In genomic region chr2:165697727-165698620, GRCh38 we compare ENCODE assay signal across 10 cellular contexts.
A peak's percentile ranks its signal among the peaks of the same experiment; 100 is the strongest.
DNase-seq lines count a peak whose midpoint lies in the region; ATAC-seq and TF ChIP-seq lines count a peak whose summit lies in the region.
"Had no signal": no experiment of that assay in that cellular context is flagged by ENCODE, and none has a peak within 500 bp of the region (broad histone marks: within the 10 kb centered on the region; RNA-seq: fewer than 3 reads in every experiment).

No MANE protein-coding gene starts in this region.

- no peaks in the 10 kb centered on the region for H3K36me3 ChIP-seq in stomach
- H3K36me3 ChIP-seq: heart right ventricle, neutrophil had no signal

- H3K4me1 Mint-ChIP-seq in activated naive CD8-positive, alpha-beta T cell treated with anti-CD3 and anti-CD28 coated beads, Interleukin-2, amount 50 U/mL, for 24 hours = no peaks in the 10 kb centered on the region

- DNase-seq in NCI-H1436 (lab: John Stamatoyannopoulos, UW) (peak; percentile 39), iPS DF 19.7 (ENCODE audit: low read depth, low spot score) (peak; percentile 35), RKO (ENCODE audit: low spot score) (no peak), stomach (no peak)
- no peak for DNase-seq in activated naive CD8-positive, alpha-beta T cell treated with anti-CD3 and anti-CD28 coated beads, Interleukin-2, amount 50 U/mL, for 24 hours

- TF ChIP-seq EP300 in stomach (IDR thresholded peaks at IDR 0.05) = no peak

- no peaks in the 10 kb centered on the region for H3K27me3 ChIP-seq in stomach
- H3K27me3 ChIP-seq: heart right ventricle, neutrophil had no signal

- H3K27me3 Mint-ChIP-seq in activated naive CD8-positive, alpha-beta T cell treated with anti-CD3 and anti-CD28 coated beads, Interleukin-2, amount 50 U/mL, for 24 hours = peaks cover 9% of the 10 kb centered on the region

- H3K9me3 Mint-ChIP-seq in activated naive CD8-positive, alpha-beta T cell treated with anti-CD3 and anti-CD28 coated beads, Interleukin-2, amount 50 U/mL, for 24 hours = no peaks in the 10 kb centered on the region

- H3K27ac Mint-ChIP-seq in activated naive CD8-positive, alpha-beta T cell treated with anti-CD3 and anti-CD28 coated beads, Interleukin-2, amount 50 U/mL, for 24 hours = no peak overlapping the region

- H3K4me3 Mint-ChIP-seq in activated naive CD8-positive, alpha-beta T cell treated with anti-CD3 and anti-CD28 coated beads, Interleukin-2, amount 50 U/mL, for 24 hours = no peak overlapping the region

- H3K36me3 Mint-ChIP-seq in activated naive CD8-positive, alpha-beta T cell treated with anti-CD3 and anti-CD28 coated beads, Interleukin-2, amount 50 U/mL, for 24 hours (ENCODE audit: low read depth) = no peaks in the 10 kb centered on the region

- WGBS in stomach, 5 donors = 85 to 95% (median 94%) methylated on average over 4 of the region's 4 CpGs

- no peak for TF ChIP-seq POLR2A in stomach (IDR thresholded peaks at IDR 0.05)

- no peak for TF ChIP-seq CTCF in stomach (IDR thresholded peaks at IDR 0.05)

- no peak overlapping the region for H3K27ac ChIP-seq in stomach
- H3K27ac ChIP-seq: heart right ventricle, neutrophil had no signal

- ATAC-seq in GM18502 (IDR thresholded peaks at IDR 0.05; ENCODE audit: poor library complexity, unreplicated experiment) (peak; percentile 24), GM21737 (IDR thresholded peaks at IDR 0.05; ENCODE audit: unreplicated experiment) (peak; percentile 10), HG03565 (IDR thresholded peaks at IDR 0.05; ENCODE audit: unreplicated experiment) (no peak)
- no peak for ATAC-seq in activated naive CD8-positive, alpha-beta T cell treated with anti-CD3 and anti-CD28 coated beads, Interleukin-2, amount 50 U/mL, for 24 hours

- H3K4me1 ChIP-seq in stomach = no peaks in the 10 kb centered on the region

- intact Hi-C loops in stomach (cut with DNase I; ENCODE audit: low total_unique reads) = loop anchor here (10.0 kb wide), 1 partner anchor 293 kb away; no protein-coding TSS in a partner anchor

- H3K4me3 ChIP-seq in stomach = no peak overlapping the region
- H3K4me3 ChIP-seq: heart right ventricle had no signal

- H3K9me3 ChIP-seq in stomach = no peaks in the 10 kb centered on the region
- H3K9me3 ChIP-seq: heart right ventricle, neutrophil had no signal

Comparison
In these comparisons a context has a peak if more than half of its experiments do, and no peak if none do; other contexts are left out.
1. ATAC-seq: peak in GM18502 (single experiment) and GM21737 (single experiment); none in HG03565 (single experiment) and activated naive CD8-positive, alpha-beta T cell treated with anti-CD3 and anti-CD28 coated beads, Interleukin-2, amount 50 U/mL, for 24 hours (single experiment).
2. DNase-seq: peak in NCI-H1436 (single experiment) and iPS DF 19.7 (single experiment); none in RKO (single experiment), stomach (single experiment) and activated naive CD8-positive, alpha-beta T cell treated with anti-CD3 and anti-CD28 coated beads, Interleukin-2, amount 50 U/mL, for 24 hours (single experiment).